Comparison of ENCODE assay signal across 11 cellular contexts in the genomic region with DNA sequence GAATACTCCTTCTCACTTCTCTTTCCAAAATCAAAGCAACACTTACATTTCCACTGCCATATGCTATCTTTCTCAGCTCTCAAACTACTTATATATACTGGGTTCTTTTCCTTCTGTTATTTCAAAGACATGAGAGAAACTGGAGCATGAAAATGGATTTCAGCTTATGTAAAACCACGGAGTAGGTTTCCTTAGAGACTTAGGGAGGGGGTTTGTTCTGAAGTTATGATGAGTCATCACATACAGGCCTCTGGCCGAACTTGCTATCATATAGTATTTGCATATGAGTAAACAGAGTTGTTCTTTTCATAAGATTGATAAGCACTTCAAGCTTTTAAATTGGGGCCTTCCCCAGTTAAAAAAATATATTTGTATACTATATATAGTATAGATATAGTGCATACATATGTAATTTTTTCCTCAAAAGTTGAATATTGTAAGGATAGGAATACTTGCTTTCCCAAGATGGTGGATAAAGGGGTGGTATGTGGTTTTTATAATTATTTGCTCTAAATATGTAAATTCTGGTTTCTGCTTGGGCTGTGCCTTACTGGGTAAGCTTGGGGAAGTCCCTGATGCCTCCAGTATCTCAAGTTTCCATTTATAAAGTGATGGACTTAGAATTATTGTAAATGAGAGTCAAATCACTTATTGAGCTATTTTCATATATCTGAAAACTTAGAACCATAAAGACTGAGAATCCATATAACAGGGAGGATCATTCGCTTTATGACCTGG.
DNase-seq lines count a peak whose midpoint lies in the region; ATAC-seq and TF ChIP-seq lines count a peak whose summit lies in the region.
"Had no signal": no experiment of that assay in that cellular context is flagged by ENCODE, and none has a peak within 500 bp of the region (broad histone marks: within the 10 kb centered on the region; RNA-seq: fewer than 3 reads in every experiment).

No MANE protein-coding gene starts in this region.

- H2AFZ ChIP-seq in MM.1S (ENCODE audit: low read length) = no peak overlapping the region

- ATAC-seq in GM21619 (IDR thresholded peaks at IDR 0.05; ENCODE audit: unreplicated experiment) = peak; percentile 67

- H3K4me3 ChIP-seq in AG04450 (ENCODE audit: low read depth, low read length) (no peak overlapping the region), MM.1S (ENCODE audit: low read length) (no peak overlapping the region), epithelial cell of esophagus (ENCODE audit: low read length) (no peak overlapping the region)

- H3K4me2 ChIP-seq in MM.1S (ENCODE audit: low read depth, low read length) = peak overlapping the region; percentile 6; the same call in 1 of the 2 replicates

- H4K20me1 ChIP-seq in MM.1S (ENCODE audit: insufficient read depth, low read length) = no peaks in the 10 kb centered on the region

- no peak overlapping the region for H3K27ac ChIP-seq in AG04450 (ENCODE audit: low read depth, low read length)
- peak overlapping the region; percentile 33; the same call in 1 of the 2 replicates for H3K27ac ChIP-seq in MM.1S (ENCODE audit: low read length)
- H3K27ac ChIP-seq: VCaP had no signal

- H3K36me3 ChIP-seq in MM.1S (replicated peaks; ENCODE audit: insufficient read depth, low read length) = no peaks in the 10 kb centered on the region

- H3K79me2 ChIP-seq in MM.1S (ENCODE audit: low read length) = no peaks in the 10 kb centered on the region

- CTCF ChIA-PET in AG04450 (lab: Charles Lee) = interaction anchor here (1.0 kb wide), 1 partner anchor 29 kb away, joined by 3 read pairs; no protein-coding TSS in a partner anchor

- H3K27me3 ChIP-seq in AG04450 (ENCODE audit: control insufficient read depth, insufficient read depth, low read length) (no peaks in the 10 kb centered on the region), MM.1S (replicated peaks; ENCODE audit: insufficient read depth, low read length) (no peaks in the 10 kb centered on the region)

- H3F3A ChIP-seq in MM.1S (ENCODE audit: insufficient read depth, low read length) = no peaks in the 10 kb centered on the region

- no peak for TF ChIP-seq CTCF in AG04450 (IDR thresholded peaks at IDR 0.05; ENCODE audit: low read depth, low read length)
- no peak for TF ChIP-seq CTCF in MM.1S (IDR thresholded peaks at IDR 0.05; ENCODE audit: low read length)
- TF ChIP-seq CTCF in epithelial cell of esophagus (IDR thresholded peaks at IDR 0.05; ENCODE audit: insufficient read depth, low read depth, low read length, missing control alignments) = no peak

- DNase-seq in AG04450 (ENCODE audit: low read depth, low spot score) = peak; percentile 11
- peak; percentile 29 for DNase-seq in MM.1S
- DNase-seq in epithelial cell of esophagus (ENCODE audit: low read depth) = peak; percentile 52
- DNase-seq in ureter (ENCODE audit: low spot score) = no peak
- DNase-seq in activated naive CD4-positive, alpha-beta T cell treated with Interleukin-2 at 50 U/mL for 16 hours = no peak
- DNase-seq in 8988T = no peak
- DNase-seq in cerebellar nuclear complex (lab: John Stamatoyannopoulos, UW) = no peak
- DNase-seq: activated gamma-delta T cell, islet precursor cell had no signal

- H3K9me2 ChIP-seq in MM.1S (replicated peaks; ENCODE audit: insufficient read depth, low read length) = no peaks in the 10 kb centered on the region

- H3K9ac ChIP-seq in MM.1S (ENCODE audit: low read length) = no peak overlapping the region

- H3K9me3 ChIP-seq in AG04450 (ENCODE audit: control insufficient read depth, insufficient read depth, low read length) (no peaks in the 10 kb centered on the region), MM.1S (replicated peaks; ENCODE audit: insufficient read depth, low read length) (no peaks in the 10 kb centered on the region)

- peaks cover 13% of the 10 kb centered on the region; the same call in 1 of the 2 replicates for H3K4me1 ChIP-seq in MM.1S (ENCODE audit: low read length)

- POLR2A ChIA-PET in AG04450 (lab: Yijun Ruan, JAX) = interaction anchor here (0.8 kb wide), 1 partner anchor 19 kb away, joined by 3 read pairs; no protein-coding TSS in a partner anchor

Comparison
In these comparisons a context has a peak if more than half of its experiments do, and no peak if none do; other contexts are left out.
1. DNase-seq: peak in AG04450 (single experiment), MM.1S (single experiment) and epithelial cell of esophagus (single experiment); none in ureter (single experiment), activated naive CD4-positive, alpha-beta T cell treated with Interleukin-2 at 50 U/mL for 16 hours (single experiment), 8988T (single experiment) and cerebellar nuclear complex (0 of 2).